In the genomic region with DNA sequence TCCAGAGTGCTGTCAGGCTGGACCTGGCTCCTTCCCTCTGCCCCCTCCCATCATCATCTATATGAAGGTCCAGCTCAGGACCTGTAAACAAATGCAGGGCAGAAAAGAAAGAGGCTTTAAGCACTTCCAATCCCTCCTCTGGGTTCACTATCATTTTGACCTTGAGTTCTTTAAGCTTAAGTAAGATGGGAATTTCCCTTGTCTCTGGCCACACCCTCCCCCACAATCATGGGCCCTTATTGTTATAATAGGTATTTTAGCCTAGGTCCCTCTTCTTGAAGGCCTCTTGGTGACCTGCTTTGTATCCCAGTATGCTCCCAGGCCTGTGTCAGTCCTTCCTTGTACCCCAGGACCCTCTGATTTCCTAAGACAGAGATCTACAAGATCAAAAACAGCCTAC, we compare ENCODE assay signal across 10 cellular contexts. TPM values are rescaled to one million over a fixed set of nuclear protein-coding genes. Genes with fewer than 3 reads are reported as not detected.
A peak's percentile ranks its signal among the peaks of the same experiment; 100 is the strongest.
DNase-seq lines count a peak whose midpoint lies in the region; ATAC-seq and TF ChIP-seq lines count a peak whose summit lies in the region.
"Had no signal": no experiment of that assay in that cellular context is flagged by ENCODE, and none has a peak within 500 bp of the region (broad histone marks: within the 10 kb centered on the region; RNA-seq: fewer than 3 reads in every experiment).

No MANE protein-coding gene starts in this region.

- no peaks in the 10 kb centered on the region for H3K36me3 Mint-ChIP-seq in H9 (ENCODE audit: insufficient read depth in 1 of 3, low read depth in 3 of 3)

- H3K4me2 ChIP-seq in mammary epithelial cell (ENCODE audit: insufficient read depth, low read depth, low read length) (no peak overlapping the region), H9 (ENCODE audit: insufficient read depth, insufficient read length, low read length) (no peak overlapping the region)

- H3K79me2 ChIP-seq in mammary epithelial cell (ENCODE audit: insufficient read depth, low read length) (no peaks in the 10 kb centered on the region), H9 (ENCODE audit: insufficient read depth, low read length) (no peaks in the 10 kb centered on the region)

- peaks cover 12 to 14% of the 10 kb centered on the region in 2 experiments for H3K4me1 Mint-ChIP-seq in H9

- no peak overlapping the region for H4K8ac ChIP-seq in H9 (replicated peaks; ENCODE audit: insufficient read length, low read depth, low read length)

- no peak overlapping the region for H4K91ac ChIP-seq in H9 (ENCODE audit: insufficient read length, low read depth, low read length)

- no peaks in the 10 kb centered on the region for H3K9me3 Mint-ChIP-seq in H9

- no peak overlapping the region for H3K4me3 ChIP-seq in mammary epithelial cell (replicated peaks in 1 of 3; ENCODE audit: insufficient read depth in 1 of 3, low read depth in 2 of 3, low read length in 3 of 3)
- H3K4me3 ChIP-seq: dorsolateral prefrontal cortex had no signal

- no peak overlapping the region for H2BK120ac ChIP-seq in H9 (ENCODE audit: low read depth, low read length, poor library complexity, severe bottlenecking)

- no peak overlapping the region for H2BK20ac ChIP-seq in H9 (ENCODE audit: low read depth, low read length, poor library complexity, severe bottlenecking)

- intact Hi-C loops in mammary epithelial cell (cut with micrococcal nuclease) = no loop called here

- no peak overlapping the region for H3K23ac ChIP-seq in H9 (ENCODE audit: insufficient read length, low read depth, low read length)

- H2AK5ac ChIP-seq in H9 (ENCODE audit: insufficient read length, low read length) = no peak overlapping the region

- in situ Hi-C loops in mammary epithelial cell (cut with MboI; ENCODE audit: low sequenced_read_pairs in 2 of 2) = no loop called here

- no peaks in the 10 kb centered on the region for H3K27me3 ChIP-seq in mammary epithelial cell (ENCODE audit: insufficient read depth, low read length)
- H3K27me3 ChIP-seq in H9 (ENCODE audit: insufficient read depth, low read length) = no peaks in the 10 kb centered on the region
- H3K27me3 ChIP-seq: dorsolateral prefrontal cortex had no signal

- dilution Hi-C loops in mammary epithelial cell (cut with HindIII; ENCODE audit: low sequenced_read_pairs) = no loop called here

- no peak overlapping the region for H3K14ac ChIP-seq in H9 (ENCODE audit: insufficient read depth, low read length)

- H3K9me3 ChIP-seq in mammary epithelial cell (replicated peaks; ENCODE audit: insufficient read depth, low read length) (no peaks in the 10 kb centered on the region), H9 (ENCODE audit: control insufficient read depth, low read depth, low read length) (no peaks in the 10 kb centered on the region)

- H3K56ac ChIP-seq in H9 (ENCODE audit: insufficient read length, low read depth, low read length) = no peak overlapping the region

- no peak overlapping the region for H2BK12ac ChIP-seq in H9 (ENCODE audit: insufficient read length, low read depth, low read length)

- no peaks in the 10 kb centered on the region for H3K36me3 ChIP-seq in mammary epithelial cell (ENCODE audit: insufficient read depth, low read length)

- no peak overlapping the region for H2BK5ac ChIP-seq in H9 (ENCODE audit: insufficient read length, low read length)

- H2BK15ac ChIP-seq in H9 (ENCODE audit: low read depth, low read length) = no peak overlapping the region

- DNase-seq in GM10266 (ENCODE audit: extremely low spot score) = peak; percentile 49
- peak; percentile 60 for DNase-seq in mammary epithelial cell
- DNase-seq in omental fat pad (ENCODE audit: low spot score) = no peak
- DNase-seq in NCI-H2171 treated with DMSO at 0.1 percent for 48 hours (lab: John Stamatoyannopoulos, UW) = no peak
- no peak for DNase-seq in H9
- DNase-seq: dorsolateral prefrontal cortex, NCI-H2107 had no signal

- peaks cover 40% of the 10 kb centered on the region for H3K4me1 ChIP-seq in mammary epithelial cell (ENCODE audit: insufficient read depth, low read length)
- peaks cover 4% of the 10 kb centered on the region; the same call in 1 of the 2 replicates for H3K4me1 ChIP-seq in H9 (ENCODE audit: insufficient read depth, low read length)

- H3K9ac ChIP-seq in mammary epithelial cell (ENCODE audit: insufficient read depth, low read length) = no peak overlapping the region
- no peak overlapping the region for H3K9ac ChIP-seq in H9 (ENCODE audit: extremely low read depth, insufficient read length, low read length)

- no peaks in the 10 kb centered on the region for H3K79me1 ChIP-seq in H9 (ENCODE audit: insufficient read depth, low read depth, low read length, poor library complexity, severe bottlenecking)

- no peak overlapping the region for H3T11ph ChIP-seq in H9 (ENCODE audit: low read length)

- H3K18ac ChIP-seq in H9 (ENCODE audit: insufficient read length, low read depth, low read length) = no peak overlapping the region

- no TSS peak for BruUV-seq in mammary epithelial cell (replicated peaks; lab: Mats Ljungman, UMichigan)

- H3K23me2 ChIP-seq in H9 (ENCODE audit: insufficient read length, low read depth, low read length, poor library complexity, severe bottlenecking) = no peaks in the 10 kb centered on the region

- H3K27me3 Mint-ChIP-seq in H9 (ENCODE audit: low read depth) = no peaks in the 10 kb centered on the region

- TF ChIP-seq CTCF in GM10266 (IDR thresholded peaks at IDR 0.05; ENCODE audit: control insufficient read depth, insufficient read depth, low read depth, missing control alignments) (no peak), mammary epithelial cell (conservative IDR thresholded peaks at IDR 0.05 in 1 of 2, IDR thresholded peaks at IDR 0.05 in 1 of 2; ENCODE audit: extremely low read depth in 1 of 2, insufficient read depth in 1 of 2, low read depth in 1 of 2, low read length in 2 of 2) (no peak), omental fat pad (IDR thresholded peaks at IDR 0.05) (no peak), H9 (conservative IDR thresholded peaks at IDR 0.05) (no peak)

- H2AFZ ChIP-seq in mammary epithelial cell (ENCODE audit: low read depth, low read length) (no peak overlapping the region), H9 (ENCODE audit: low read length) (no peak overlapping the region)

- CTCF ChIA-PET in mammary epithelial cell (lab: Charles Lee; ENCODE audit: low non-redundant PET) = no interaction called here

- H3K4ac ChIP-seq in H9 (ENCODE audit: low read depth, low read length) = no peak overlapping the region

- H3K4me3 Mint-ChIP-seq in H9 = no peak overlapping the region

- H4K5ac ChIP-seq in H9 (ENCODE audit: insufficient read length, low read depth, low read length) = no peak overlapping the region

- H3K27ac ChIP-seq in mammary epithelial cell (ENCODE audit: insufficient read depth, low read depth, low read length) (no peak overlapping the region), H9 (ENCODE audit: insufficient read length, low read depth, low read length) (no peak overlapping the region)
- H3K27ac ChIP-seq: dorsolateral prefrontal cortex had no signal

- ATAC-seq in HG03442 (IDR thresholded peaks at IDR 0.05; ENCODE audit: unreplicated experiment) (peak; percentile 54), omental fat pad (ENCODE audit: low FRiP score) (peak; percentile 39), GM21526 (IDR thresholded peaks at IDR 0.05; ENCODE audit: low FRiP score, unreplicated experiment) (no peak), GM19467 (IDR thresholded peaks at IDR 0.05; ENCODE audit: unreplicated experiment) (no peak)

- H3K27ac Mint-ChIP-seq in H9 = no peak overlapping the region

- H4K20me1 ChIP-seq in mammary epithelial cell (ENCODE audit: insufficient read depth, low read length) (no peaks in the 10 kb centered on the region), H9 (ENCODE audit: control insufficient read depth, insufficient read depth, insufficient read length) (no peaks in the 10 kb centered on the region)

RNA-seq across cellular contexts. Expression of a gene that starts 45.1 kb away (rescaled TPM):
- total RNA-seq in mammary epithelial cell (10 to 100 TPM; 48.0 to 52.3 TPM), omental fat pad (100 to 1,000 TPM in 1 of 4 donors, 10 to 100 TPM in 3; 83.1 to 186 (median 92.9) TPM), H9 (2021) (40.2 and 44.1 TPM in 2 replicates)
- polyA plus RNA-seq in mammary epithelial cell = 23.1 TPM
- 57.7 TPM for polyA minus RNA-seq in mammary epithelial cell

RNA-seq across cellular contexts. Expression of a gene that starts 52.8 kb away (rescaled TPM):
- total RNA-seq in mammary epithelial cell = 10 to 100 TPM; 59.0 to 87.5 TPM
- 42.2 TPM for polyA plus RNA-seq in mammary epithelial cell
- polyA minus RNA-seq in mammary epithelial cell = 129 TPM
- 10 to 100 TPM; 47.6 to 88.4 (median 56.8) TPM for total RNA-seq in omental fat pad
- 69.0 and 76.7 TPM in 2 replicates for total RNA-seq in H9 (2021)

Comparison
In these comparisons a context has a peak if more than half of its experiments do, and no peak if none do; other contexts are left out.
1. DNase-seq: peak in GM10266 (single experiment) and mammary epithelial cell (single experiment); none in omental fat pad (single experiment), NCI-H2171 treated with DMSO at 0.1 percent for 48 hours (single experiment) and H9 (single experiment).
2. ATAC-seq: peak in HG03442 (single experiment) and omental fat pad (single experiment); none in GM21526 (single experiment) and GM19467 (single experiment).